ENCODE assay signal across 8 cellular contexts in genomic region chr6:14129572-14129971, GRCh38. TPM values are rescaled to one million over a fixed set of nuclear protein-coding genes. Genes with fewer than 3 reads are reported as not detected.
A peak's percentile ranks its signal among the peaks of the same experiment; 100 is the strongest.
DNase-seq lines count a peak whose midpoint lies in the region; ATAC-seq and TF ChIP-seq lines count a peak whose summit lies in the region.

No MANE protein-coding gene starts in this region.

- peak; percentile 85 for TF ChIP-seq CTCF in OCI-LY7 (conservative IDR thresholded peaks at IDR 0.05; ENCODE audit: low read length)
- TF ChIP-seq CTCF in thyroid gland (IDR thresholded peaks at IDR 0.05), result peak in 5 of 6 experiments; percentile 29 to 84 (median 69)

- H3K4me1 ChIP-seq in OCI-LY7 (ENCODE audit: insufficient read depth, low read length, poor library complexity, severe bottlenecking) (peaks cover 43% of the 10 kb centered on the region), thyroid gland (peaks cover 10 to 16% of the 10 kb centered on the region in 2 donors)

- H3K79me2 ChIP-seq in OCI-LY7 (ENCODE audit: insufficient read depth, low read depth, low read length), result peaks cover 24% of the 10 kb centered on the region

- H3K4me2 ChIP-seq in OCI-LY7 (ENCODE audit: low read length), result peak overlapping the region; percentile 28

- no peaks in the 10 kb centered on the region for H3K27me3 ChIP-seq in thyroid gland

- POLR2A ChIA-PET in OCI-LY7 (lab: Charles Lee), result interaction anchor here (0.5 to 2.4 kb wide), 7 partner anchors 11 to 1315 kb away, joined by 3 to 5 read pairs (median 4); no protein-coding TSS in a partner anchor

- no peak overlapping the region for H2AFZ ChIP-seq in OCI-LY7 (ENCODE audit: low read length)

- 19 to 30% methylated on average over 7 of the region's 7 CpGs for WGBS in thyroid gland, 2 donors

- BruUV-seq in OCI-LY7 (replicated peaks; lab: Mats Ljungman, UMichigan), result no TSS peak

- no peak for TF ChIP-seq POLR2A in thyroid gland (IDR thresholded peaks at IDR 0.05)

- intact Hi-C loops in OCI-LY7 (cut with micrococcal nuclease; ENCODE audit: unreplicated experiment), result loop anchor here (2.0 to 10.0 kb wide), 3 partner anchors 15 to 1118 kb away; partner anchors contain the start of genes JARID2 and MCUR1
- intact Hi-C loops in left colon (cut with DNase I, micrococcal nuclease), result no loop called here
- intact Hi-C loops in thyroid gland (cut with DNase I), result no loop called here

- H3K9me2 ChIP-seq in OCI-LY7 (ENCODE audit: insufficient read depth, low read length), result no peaks in the 10 kb centered on the region

- ATAC-seq in left colon, result peak; percentile 97

- CTCF ChIA-PET in OCI-LY7 (lab: Charles Lee; ENCODE audit: unreplicated experiment), result interaction anchor here (0.6 to 1.6 kb wide), 5 partner anchors 12 to 88 kb away, joined by 3 to 5 read pairs (median 3); no protein-coding TSS in a partner anchor

- H4K20me1 ChIP-seq in OCI-LY7 (ENCODE audit: insufficient read depth, low read length), result no peaks in the 10 kb centered on the region

- H3K4me3 ChIP-seq in OCI-LY7 (ENCODE audit: low read depth, low read length, poor library complexity, severe bottlenecking), result no peak overlapping the region
- H3K4me3 ChIP-seq in thyroid gland (replicated peaks in 1 of 3), result no peak overlapping the region

- H3K36me3 ChIP-seq in OCI-LY7 (ENCODE audit: insufficient read depth, low read length), result peaks cover 65% of the 10 kb centered on the region
- no peaks in the 10 kb centered on the region for H3K36me3 ChIP-seq in thyroid gland

- H3K9me3 ChIP-seq in OCI-LY7 (ENCODE audit: low read length) (no peaks in the 10 kb centered on the region; the same call in 1 of the 2 replicates), thyroid gland (no peaks in the 10 kb centered on the region)

- no peak overlapping the region for H3K27ac ChIP-seq in OCI-LY7 (ENCODE audit: low read depth, low read length, poor library complexity, severe bottlenecking)
- no peak overlapping the region for H3K27ac ChIP-seq in thyroid gland

- DNase-seq in A172 (ENCODE audit: low spot score) (peak; percentile 42), GM04503 (ENCODE audit: low read depth) (peak; percentile 7), HT-29 (ENCODE audit: low spot score) (peak; percentile 60), OCI-LY7 (ENCODE audit: low spot score) (peak; percentile 83), cerebellar cortex (ENCODE audit: low spot score) (peak; percentile 90), left colon (peak; percentile 49 to 57), thyroid gland (peak; percentile 61 to 68), T1000 (lab: John Stamatoyannopoulos, UW) (no peak)

RNA-seq across cellular contexts. Expression of gene CD83, which starts 12.0 kb away (rescaled TPM):
- 4.4 and 5.3 TPM in 2 replicates for total RNA-seq in A172 (2014; rRNA removed; shearing (Covaris generic))
- total RNA-seq in HT-29 (2014; rRNA removed; shearing (Covaris generic)), result 0.73 and 0.99 TPM in 2 replicates
- total RNA-seq in OCI-LY7 (2014; rRNA removed; shearing (Covaris generic)), result 26.2 and 29.7 TPM in 2 replicates
- total RNA-seq in OCI-LY7 (2022) (12.1 and 15.0 TPM in 2 replicates), left colon (1 to 10 TPM; 1.3 to 2.6 TPM), thyroid gland (1 to 10 TPM; 3.0 to 4.7 (median 3.4) TPM)
